In genomic region chr5:36690041-36690941, GRCh38 we compare ENCODE assay signal across 8 cellular contexts.
DNase-seq lines count a peak whose midpoint lies in the region; TF ChIP-seq lines count a peak whose summit lies in the region.

No MANE protein-coding gene starts in this region.

- DNase-seq in ELR (ENCODE audit: low read depth) (peak; percentile 91), H7 (peak; percentile 91), LoVo (ENCODE audit: low spot score) (peak; percentile 79), SJSA1 (ENCODE audit: low read depth in 1 of 2, low spot score in 2 of 2) (peak; percentile 97), glutamatergic neuron (peak; percentile 86), nucleus accumbens (lab: John Stamatoyannopoulos, UW) (peak in 55 of 56 donors; percentile 16 to 87 (median 66))

- peak overlapping the region; percentile 52 for H3K4me3 ChIP-seq in H7 (ENCODE audit: insufficient read depth, low read depth, low read length)
- H3K4me3 ChIP-seq in SJSA1, result peak overlapping the region; percentile 29

- no peaks in the 10 kb centered on the region for H3K9me3 Mint-ChIP-seq in activated naive CD4-positive, alpha-beta T cell treated with anti-CD3 and anti-CD28 coated beads, Interleukin-2, amount 50 U/mL, for 24 hours
- peaks cover 3% of the 10 kb centered on the region for H3K9me3 Mint-ChIP-seq in glutamatergic neuron (ENCODE audit: unreplicated experiment)

- peak; percentile 84 for TF ChIP-seq CTCF in glutamatergic neuron (IDR thresholded peaks at IDR 0.05; ENCODE audit: partially characterized antibody, unreplicated experiment)

- peak overlapping the region; percentile 5 for H3K27ac Mint-ChIP-seq in activated naive CD4-positive, alpha-beta T cell treated with anti-CD3 and anti-CD28 coated beads, Interleukin-2, amount 50 U/mL, for 24 hours
- peak overlapping the region; percentile 54 for H3K27ac Mint-ChIP-seq in glutamatergic neuron (ENCODE audit: unreplicated experiment)

- H3K27me3 ChIP-seq in H7 (ENCODE audit: control insufficient read depth, insufficient read depth, low read length) (peaks cover 7% of the 10 kb centered on the region), SJSA1 (replicated peaks) (no peaks in the 10 kb centered on the region)

- peaks cover 56% of the 10 kb centered on the region for H3K4me1 ChIP-seq in SJSA1 (replicated peaks)

- H3K36me3 ChIP-seq in H7 (replicated peaks; ENCODE audit: control insufficient read depth, insufficient read depth, low read length) (no peaks in the 10 kb centered on the region), SJSA1 (peaks cover 15% of the 10 kb centered on the region)

- H3K27ac ChIP-seq in SJSA1 (peak overlapping the region; percentile 97), temporal lobe (ENCODE audit: low read depth, low read length) (peak overlapping the region; percentile 90)

- H3K4me1 Mint-ChIP-seq in activated naive CD4-positive, alpha-beta T cell treated with anti-CD3 and anti-CD28 coated beads, Interleukin-2, amount 50 U/mL, for 24 hours, result peaks cover 10% of the 10 kb centered on the region
- peaks cover 32% of the 10 kb centered on the region for H3K4me1 Mint-ChIP-seq in glutamatergic neuron (ENCODE audit: low read depth, unreplicated experiment)

- H3K36me3 Mint-ChIP-seq in activated naive CD4-positive, alpha-beta T cell treated with anti-CD3 and anti-CD28 coated beads, Interleukin-2, amount 50 U/mL, for 24 hours, result no peaks in the 10 kb centered on the region
- no peaks in the 10 kb centered on the region for H3K36me3 Mint-ChIP-seq in glutamatergic neuron (ENCODE audit: unreplicated experiment)

- H3K4me3 Mint-ChIP-seq in activated naive CD4-positive, alpha-beta T cell treated with anti-CD3 and anti-CD28 coated beads, Interleukin-2, amount 50 U/mL, for 24 hours, result peak overlapping the region; percentile 85
- peak overlapping the region; percentile 77 for H3K4me3 Mint-ChIP-seq in glutamatergic neuron (ENCODE audit: unreplicated experiment)

- peaks cover 19% of the 10 kb centered on the region for H3K27me3 Mint-ChIP-seq in activated naive CD4-positive, alpha-beta T cell treated with anti-CD3 and anti-CD28 coated beads, Interleukin-2, amount 50 U/mL, for 24 hours
- peaks cover 6% of the 10 kb centered on the region for H3K27me3 Mint-ChIP-seq in glutamatergic neuron (ENCODE audit: unreplicated experiment)

- H3K9me3 ChIP-seq in SJSA1 (replicated peaks), result no peaks in the 10 kb centered on the region

Comparison
In these comparisons a context has a peak if more than half of its experiments do, and no peak if none do; other contexts are left out.
1. Peak in every context shown above with its lines: DNase-seq, H3K4me3 ChIP-seq and H3K27ac ChIP-seq.